ENCODE assay signal across 10 cellular contexts in genomic region chr14:38210168-38210567, GRCh38. TPM values are rescaled to one million over a fixed set of nuclear protein-coding genes. Genes with fewer than 3 reads are reported as not detected.
DNase-seq lines count a peak whose midpoint lies in the region; ATAC-seq, FAIRE-seq and TF ChIP-seq lines count a peak whose summit lies in the region.
"Had no signal": no experiment of that assay in that cellular context is flagged by ENCODE, and none has a peak within 500 bp of the region (broad histone marks: within the 10 kb centered on the region; RNA-seq: fewer than 3 reads in every experiment).

No MANE protein-coding gene starts in this region.

- TF ChIP-seq CTCF in bronchial epithelial cell (IDR thresholded peaks at IDR 0.05; ENCODE audit: insufficient read depth, low read length, severe bottlenecking) (no peak), lung (IDR thresholded peaks at IDR 0.05; ENCODE audit: control extremely low read depth, extremely low read depth) (no peak), type B pancreatic cell (conservative IDR thresholded peaks at IDR 0.05) (no peak)

- no peak for FAIRE-seq in bronchial epithelial cell (lab: Jason Lieb, UNC)
- FAIRE-seq: K562 had no signal

- ATAC-seq in lung (ENCODE audit: insufficient read depth, low FRiP score) (no peak), GM19351 (IDR thresholded peaks at IDR 0.05; ENCODE audit: unreplicated experiment) (no peak)
- ATAC-seq: K562 had no signal

- intact Hi-C loops in activated naive CD4-positive, alpha-beta T cell treated with anti-CD3 and anti-CD28 coated beads for 36 hours (cut with micrococcal nuclease): no loop called here

- no peaks in the 10 kb centered on the region for H3K36me3 Mint-ChIP-seq in activated naive CD4-positive, alpha-beta T cell treated with anti-CD3 and anti-CD28 coated beads for 36 hours (ENCODE audit: low read depth)
- H3K36me3 Mint-ChIP-seq in type B pancreatic cell: peaks cover 5% of the 10 kb centered on the region

- peaks cover 29% of the 10 kb centered on the region for H3K4me1 Mint-ChIP-seq in activated naive CD4-positive, alpha-beta T cell treated with anti-CD3 and anti-CD28 coated beads for 36 hours (ENCODE audit: low read depth)
- H3K4me1 Mint-ChIP-seq in type B pancreatic cell (ENCODE audit: unreplicated experiment): peaks cover 10% of the 10 kb centered on the region

- peak overlapping the region in 1 of 2 donors; percentile 12 for H3K27ac ChIP-seq in lung (ENCODE audit: low read depth in 1 of 2, low read length in 1 of 2)
- H3K27ac ChIP-seq: C4-2B had no signal

- H3K27me3 Mint-ChIP-seq in activated naive CD4-positive, alpha-beta T cell treated with anti-CD3 and anti-CD28 coated beads for 36 hours (ENCODE audit: low read depth): peaks cover 67% of the 10 kb centered on the region
- peaks cover 90% of the 10 kb centered on the region for H3K27me3 Mint-ChIP-seq in type B pancreatic cell

- H3K9me3 Mint-ChIP-seq in activated naive CD4-positive, alpha-beta T cell treated with anti-CD3 and anti-CD28 coated beads for 36 hours: no peaks in the 10 kb centered on the region
- no peaks in the 10 kb centered on the region for H3K9me3 Mint-ChIP-seq in type B pancreatic cell

- CTCF ChIA-PET in activated naive CD4-positive, alpha-beta T cell treated with anti-CD3 and anti-CD28 coated beads for 36 hours (lab: Charles Lee): interaction anchor here (0.7 kb wide), 1 partner anchor 13 kb away, joined by 6 read pairs; no protein-coding TSS in a partner anchor

- WGBS in lung, 2 donors: 6 to 11% methylated on average over 30 of the region's 30 CpGs

- no peak for DNase-seq in activated naive CD4-positive, alpha-beta T cell treated with anti-CD3 and anti-CD28 coated beads for 36 hours
- DNase-seq in activated naive CD4-positive, alpha-beta T cell treated with anti-CD3 and anti-CD28 coated beads, Interleukin-2, amount 50 U/mL, for 16 hours: no peak
- DNase-seq in bronchial epithelial cell (ENCODE audit: low read depth): peak; percentile 58
- no peak for DNase-seq in lung (ENCODE audit: low spot score)
- DNase-seq in type B pancreatic cell (ENCODE audit: extremely low spot score, unreplicated experiment): no peak
- DNase-seq in NCI-H1105 treated with DMSO at 0.1 percent for 48 hours (lab: John Stamatoyannopoulos, UW): no peak
- no peak for DNase-seq in putamen (ENCODE audit: low spot score)

- H3K4me3 ChIP-seq in bronchial epithelial cell (ENCODE audit: low read depth, low read length) (no peak overlapping the region), lung (peak overlapping the region; percentile 46)
- H3K4me3 ChIP-seq: K562 had no signal

- H3K9me3 ChIP-seq in lung (ENCODE audit: control insufficient read depth in 2 of 2, insufficient read depth in 1 of 2, low read length in 1 of 2): peaks cover 0 to 8% of the 10 kb centered on the region in 2 donors

- H3K36me3 ChIP-seq in bronchial epithelial cell (ENCODE audit: control insufficient read depth, insufficient read depth, low read length) (no peaks in the 10 kb centered on the region), lung (ENCODE audit: control insufficient read depth in 2 of 2, insufficient read depth in 2 of 2, low read length in 2 of 2) (no peaks in the 10 kb centered on the region)

- H3K27me3 ChIP-seq in bronchial epithelial cell (ENCODE audit: control insufficient read depth, insufficient read depth, low read length) (peaks cover 31% of the 10 kb centered on the region), lung (ENCODE audit: control insufficient read depth, insufficient read depth) (peaks cover 4% of the 10 kb centered on the region)

- H3K4me3 Mint-ChIP-seq in activated naive CD4-positive, alpha-beta T cell treated with anti-CD3 and anti-CD28 coated beads for 36 hours: peak overlapping the region; percentile 3
- H3K4me3 Mint-ChIP-seq in type B pancreatic cell: peak overlapping the region; percentile 87

- H3K4me1 ChIP-seq in lung (ENCODE audit: control insufficient read depth in 2 of 2, insufficient read depth in 2 of 2, low read length in 2 of 2): peaks cover 0 to 17% of the 10 kb centered on the region in 2 donors

- H3K27ac Mint-ChIP-seq in activated naive CD4-positive, alpha-beta T cell treated with anti-CD3 and anti-CD28 coated beads for 36 hours: no peak overlapping the region
- H3K27ac Mint-ChIP-seq in type B pancreatic cell: no peak overlapping the region

RNA-seq across cellular contexts. Expression of gene SSTR1, which starts 2.5 kb away (rescaled TPM):
- total RNA-seq in activated naive CD4-positive, alpha-beta T cell treated with anti-CD3 and anti-CD28 coated beads for 36 hours: not detected
- under 0.01 TPM in 1 of 2 replicates, not detected in the other for total RNA-seq in bronchial epithelial cell
- total RNA-seq in lung: 1 to 10 TPM; 4.3 to 7.9 TPM
- 1 to 10 TPM; 1.6 to 2.2 TPM for polyA plus RNA-seq in lung
- total RNA-seq in type B pancreatic cell (ENCODE audit: low replicate concordance): 11.0 and 31.8 TPM in 2 replicates
- total RNA-seq: K562 had no signal
- polyA plus RNA-seq: K562 had no signal

RNA-seq across cellular contexts. Expression of gene CLEC14A, which starts 45.7 kb away (rescaled TPM):
- not detected for total RNA-seq in activated naive CD4-positive, alpha-beta T cell treated with anti-CD3 and anti-CD28 coated beads for 36 hours
- total RNA-seq in bronchial epithelial cell (not detected in 2 replicates), lung (10 to 100 TPM; 91.3 to 97.7 TPM), type B pancreatic cell (ENCODE audit: low replicate concordance) (0.34 and 0.62 TPM in 2 replicates)
- polyA plus RNA-seq in lung: 10 to 100 TPM; 28.4 to 75.3 TPM
- total RNA-seq: K562 had no signal
- polyA plus RNA-seq: K562 had no signal

Comparison
In these comparisons a context has a peak if more than half of its experiments do, and no peak if none do; other contexts are left out.
1. RNA of gene CLEC14A, which starts 45.7 kb away (total RNA-seq): 91.3 to 97.7 TPM in lung; 0.34 to 0.62 TPM in type B pancreatic cell, not detected in activated naive CD4-positive, alpha-beta T cell treated with anti-CD3 and anti-CD28 coated beads for 36 hours and not detected in bronchial epithelial cell; every median in the first group is over 10 times any median in the second.